11 cellular contexts compared by ENCODE assay signal in the genomic region with DNA sequence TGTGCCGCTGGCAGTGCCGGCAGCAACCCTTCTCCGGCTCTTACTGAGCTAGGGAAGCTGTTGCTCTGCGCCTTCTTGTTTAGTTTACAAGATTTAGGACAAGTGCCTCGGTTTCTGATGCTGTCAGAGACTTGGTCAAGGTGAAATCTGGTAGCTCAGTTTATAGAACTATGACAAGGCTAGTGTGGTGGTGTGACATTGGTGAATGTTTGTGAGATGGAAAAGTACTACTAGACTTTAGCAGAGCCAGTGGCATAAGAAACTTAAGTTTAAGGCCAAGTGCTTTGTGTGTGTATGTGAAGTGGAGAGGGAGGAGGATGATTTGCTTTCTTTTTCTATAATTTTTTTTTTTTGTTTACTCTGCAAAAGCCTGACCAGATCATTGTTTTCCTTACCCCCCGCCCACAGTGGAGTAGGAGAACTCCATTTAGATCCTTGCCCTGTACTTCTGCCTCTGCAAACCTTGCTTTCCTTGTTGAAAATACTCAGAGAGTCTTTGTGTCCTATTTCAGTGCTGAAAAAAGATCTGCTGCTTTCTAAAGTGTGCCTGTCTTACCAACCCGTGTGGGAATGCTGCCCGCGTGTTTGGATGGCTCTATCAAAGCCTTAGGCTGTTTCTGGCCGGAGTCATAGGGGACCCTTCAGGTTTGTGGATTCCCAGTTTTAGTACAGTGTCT.
DNase-seq lines count a peak whose midpoint lies in the region; ATAC-seq and TF ChIP-seq lines count a peak whose summit lies in the region.
"Had no signal": no experiment of that assay in that cellular context is flagged by ENCODE, and none has a peak within 500 bp of the region (broad histone marks: within the 10 kb centered on the region; RNA-seq: fewer than 3 reads in every experiment).

No MANE protein-coding gene starts in this region.

- H3K4me2 ChIP-seq in trophoblast cell (ENCODE audit: low read length) = no peak overlapping the region

- ATAC-seq in WTC11 (no peak), heart right ventricle (peak in 5 of 8 donors; percentile 31 to 57 (median 50)), GM21367 (IDR thresholded peaks at IDR 0.05; ENCODE audit: unreplicated experiment) (no peak)

- no peak overlapping the region for H3K14ac ChIP-seq in trophoblast cell (ENCODE audit: low read length)

- H3K23ac ChIP-seq in trophoblast cell (ENCODE audit: low read length) = no peak overlapping the region

- CTCF ChIA-PET in WTC11 (lab: Charles Lee) = no interaction called here

- peak overlapping the region; percentile 1 for H4K91ac ChIP-seq in trophoblast cell (ENCODE audit: low read depth, low read length)

- intact Hi-C loops in heart right ventricle (cut with DNase I) = no loop called here

- no peak overlapping the region for H2AFZ ChIP-seq in trophoblast cell (ENCODE audit: insufficient read depth, low read length, poor library complexity)

- 63 to 65% methylated on average over 10 of the region's 10 CpGs for WGBS in heart right ventricle, 2 donors
- WGBS in trophoblast cell (ENCODE audit: extremely low coverage, insufficient coverage, insufficient read length) = no CpG with 5 or more reads among the region's 10 CpGs

- peaks cover 9% of the 10 kb centered on the region for H3K79me1 ChIP-seq in trophoblast cell (ENCODE audit: low read length)

- H2BK12ac ChIP-seq in trophoblast cell (ENCODE audit: low read length) = no peak overlapping the region

- H3K27ac ChIP-seq in heart right ventricle (peak overlapping the region in 4 of 10 donors; percentile 16 to 29 (median 24)), trophoblast cell (ENCODE audit: low read depth, low read length) (no peak overlapping the region)

- H3K4ac ChIP-seq in trophoblast cell (ENCODE audit: low read depth, low read length) = peak overlapping the region; percentile 81

- H3K9me3 Mint-ChIP-seq in WTC11 = peaks cover 5% of the 10 kb centered on the region
- H3K9me3 Mint-ChIP-seq: activated naive CD8-positive, alpha-beta T cell treated with anti-CD3 and anti-CD28 coated beads, Interleukin-2, amount 10 ng/mL, durations not matched to agents 7 days and 5 days had no signal

- no peak for TF ChIP-seq CTCF in WTC11 (IDR thresholded peaks at IDR 0.05)
- TF ChIP-seq CTCF in heart right ventricle (IDR thresholded peaks at IDR 0.05) = no peak

- H3K79me2 ChIP-seq in trophoblast cell (ENCODE audit: control insufficient read depth, insufficient read depth, low read length, poor library complexity) = peaks cover 19% of the 10 kb centered on the region

- no peak overlapping the region for H2AK5ac ChIP-seq in trophoblast cell (ENCODE audit: low read length)

- DNase-seq in Caki2 (ENCODE audit: low read depth) = peak; percentile 35
- no peak for DNase-seq in WTC11 (ENCODE audit: low spot score)
- no peak for DNase-seq in heart right ventricle
- peak in 1 of 2 donors; percentile 48 for DNase-seq in trophoblast cell
- no peak for DNase-seq in NCI-H1930 (lab: John Stamatoyannopoulos, UW)
- DNase-seq in DMS153 (lab: John Stamatoyannopoulos, UW) = no peak
- DNase-seq in stimulated activated CD4-positive, alpha-beta T cell treated with anti-CD3 and anti-CD28 coated beads, Interleukin-4, amount 100 ng/mL, for 4 hours = no peak
- DNase-seq: activated CD4-positive, alpha-beta T cell treated with anti-CD3 and anti-CD28 coated beads, Interleukin-2, amount 50 U/mL, for 48 hours; activated naive CD8-positive, alpha-beta T cell treated with anti-CD3 and anti-CD28 coated beads, Interleukin-2, amount 10 ng/mL, durations not matched to agents 7 days and 5 days; C1 segment of cervical spinal cord had no signal

- H3K36me3 ChIP-seq in heart right ventricle (no peaks in the 10 kb centered on the region), trophoblast cell (ENCODE audit: control insufficient read depth in 1 of 2, insufficient read depth in 2 of 2, low read length in 2 of 2) (no peaks in the 10 kb centered on the region)

- peaks cover 91% of the 10 kb centered on the region for H3K4me1 Mint-ChIP-seq in WTC11

- no peak overlapping the region for H3K18ac ChIP-seq in trophoblast cell (ENCODE audit: low read length)

- H3K27ac Mint-ChIP-seq in WTC11 = peak overlapping the region; percentile 76
- H3K27ac Mint-ChIP-seq: activated naive CD8-positive, alpha-beta T cell treated with anti-CD3 and anti-CD28 coated beads, Interleukin-2, amount 10 ng/mL, durations not matched to agents 7 days and 5 days had no signal

- H2BK5ac ChIP-seq in trophoblast cell (ENCODE audit: low read depth, low read length, poor library complexity) = no peak overlapping the region

- no peak overlapping the region for H3K4me3 Mint-ChIP-seq in WTC11
- H3K4me3 Mint-ChIP-seq: activated naive CD8-positive, alpha-beta T cell treated with anti-CD3 and anti-CD28 coated beads, Interleukin-2, amount 10 ng/mL, durations not matched to agents 7 days and 5 days had no signal

- no peaks in the 10 kb centered on the region for H3K27me3 Mint-ChIP-seq in WTC11 (ENCODE audit: low read depth)

- H3K9ac ChIP-seq in trophoblast cell (ENCODE audit: low read length) = peak overlapping the region; percentile 26

- no peak overlapping the region for H2BK120ac ChIP-seq in trophoblast cell (ENCODE audit: insufficient read depth, low read length, poor library complexity)

- peaks cover 7 to 88% (median 71%) of the 10 kb centered on the region in 9 donors for H3K4me1 ChIP-seq in heart right ventricle
- H3K4me1 ChIP-seq in trophoblast cell (ENCODE audit: control insufficient read depth in 1 of 2, insufficient read depth in 2 of 2, low read length in 2 of 2) = peaks cover 15 to 20% of the 10 kb centered on the region in 2 experiments

- no peaks in the 10 kb centered on the region for H3K9me3 ChIP-seq in heart right ventricle
- H3K9me3 ChIP-seq in trophoblast cell (ENCODE audit: insufficient read depth, low read depth, low read length) = no peaks in the 10 kb centered on the region

- peaks cover 5% of the 10 kb centered on the region for H3K36me3 Mint-ChIP-seq in WTC11
- H3K36me3 Mint-ChIP-seq: activated naive CD8-positive, alpha-beta T cell treated with anti-CD3 and anti-CD28 coated beads, Interleukin-2, amount 10 ng/mL, durations not matched to agents 7 days and 5 days had no signal

- POLR2A ChIA-PET in WTC11 (lab: Charles Lee) = interaction anchor here (0.7 kb wide), 1 partner anchor 19 kb away, joined by 3 read pairs; no protein-coding TSS in a partner anchor

- H4K12ac ChIP-seq in trophoblast cell (ENCODE audit: low read depth, low read length) = no peak overlapping the region

- in situ Hi-C loops in Caki2 (cut with HindIII; ENCODE audit: low pct_unique_long_range_greater_than_20kb, low sequenced_read_pairs) = no loop called here

- H3K4me3 ChIP-seq in heart right ventricle (no peak overlapping the region), trophoblast cell (ENCODE audit: low read depth, low read length) (no peak overlapping the region)

- H3K27me3 ChIP-seq in heart right ventricle (no peaks in the 10 kb centered on the region), trophoblast cell (ENCODE audit: insufficient read depth, low read length) (no peaks in the 10 kb centered on the region)

- H4K8ac ChIP-seq in trophoblast cell (ENCODE audit: low read depth, low read length) = no peak overlapping the region

TF ChIP-seq in WTC11, 78 proteins besides CTCF, POLR2A, EP300 and RAD21 (continues in another document):
- TF ChIP-seq NR1H2 (CRISPR knock-in tag; IDR thresholded peaks at IDR 0.05) = no peak
- no peak for TF ChIP-seq TP53 (CRISPR knock-in tag; IDR thresholded peaks at IDR 0.05)
- TF ChIP-seq, protein P1, sequence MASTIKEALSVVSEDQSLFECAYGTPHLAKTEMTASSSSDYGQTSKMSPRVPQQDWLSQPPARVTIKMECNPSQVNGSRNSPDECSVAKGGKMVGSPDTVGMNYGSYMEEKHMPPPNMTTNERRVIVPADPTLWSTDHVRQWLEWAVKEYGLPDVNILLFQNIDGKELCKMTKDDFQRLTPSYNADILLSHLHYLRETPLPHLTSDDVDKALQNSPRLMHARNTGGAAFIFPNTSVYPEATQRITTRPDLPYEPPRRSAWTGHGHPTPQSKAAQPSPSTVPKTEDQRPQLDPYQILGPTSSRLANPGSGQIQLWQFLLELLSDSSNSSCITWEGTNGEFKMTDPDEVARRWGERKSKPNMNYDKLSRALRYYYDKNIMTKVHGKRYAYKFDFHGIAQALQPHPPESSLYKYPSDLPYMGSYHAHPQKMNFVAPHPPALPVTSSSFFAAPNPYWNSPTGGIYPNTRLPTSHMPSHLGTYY (CRISPR knock-in tag; IDR thresholded peaks at IDR 0.05) = no peak
- TF ChIP-seq, protein P2, sequence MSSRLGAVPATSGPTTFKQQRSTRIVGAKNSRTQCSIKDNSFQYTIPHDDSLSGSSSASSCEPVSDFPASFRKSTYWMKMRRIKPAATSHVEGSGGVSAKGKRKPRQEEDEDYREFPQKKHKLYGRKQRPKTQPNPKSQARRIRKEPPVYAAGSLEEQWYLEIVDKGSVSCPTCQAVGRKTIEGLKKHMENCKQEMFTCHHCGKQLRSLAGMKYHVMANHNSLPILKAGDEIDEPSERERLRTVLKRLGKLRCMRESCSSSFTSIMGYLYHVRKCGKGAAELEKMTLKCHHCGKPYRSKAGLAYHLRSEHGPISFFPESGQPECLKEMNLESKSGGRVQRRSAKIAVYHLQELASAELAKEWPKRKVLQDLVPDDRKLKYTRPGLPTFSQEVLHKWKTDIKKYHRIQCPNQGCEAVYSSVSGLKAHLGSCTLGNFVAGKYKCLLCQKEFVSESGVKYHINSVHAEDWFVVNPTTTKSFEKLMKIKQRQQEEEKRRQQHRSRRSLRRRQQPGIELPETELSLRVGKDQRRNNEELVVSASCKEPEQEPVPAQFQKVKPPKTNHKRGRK (CRISPR knock-in tag; IDR thresholded peaks at IDR 0.05; ENCODE audit: borderline replicate concordance) = no peak
- no peak for TF ChIP-seq FOXP1 (CRISPR knock-in tag; IDR thresholded peaks at IDR 0.05; ENCODE audit: borderline replicate concordance)
- no peak for TF ChIP-seq GRHL2 (CRISPR knock-in tag; IDR thresholded peaks at IDR 0.05; ENCODE audit: insufficient replicate concordance, severe bottlenecking)
- no peak for TF ChIP-seq ZMAT4 (CRISPR knock-in tag; IDR thresholded peaks at IDR 0.05)
- no peak for TF ChIP-seq EMX1 (CRISPR knock-in tag; IDR thresholded peaks at IDR 0.05)

Comparison
In these comparisons a context has a peak if more than half of its experiments do, and no peak if none do; other contexts are left out.
1. ATAC-seq: peak in heart right ventricle (5 of 8); none in WTC11 (single experiment) and GM21367 (single experiment).